1 cellular context compared by ENCODE assay signal in genomic region chr12:25194211-25194610, GRCh38.
TF ChIP-seq lines count a peak whose summit lies in the region.

No MANE protein-coding gene starts in this region.

TF ChIP-seq in SK-N-SH, 30 proteins besides CTCF, POLR2A, EP300 and RAD21 (continued from another document):
- TF ChIP-seq, protein P1, sequence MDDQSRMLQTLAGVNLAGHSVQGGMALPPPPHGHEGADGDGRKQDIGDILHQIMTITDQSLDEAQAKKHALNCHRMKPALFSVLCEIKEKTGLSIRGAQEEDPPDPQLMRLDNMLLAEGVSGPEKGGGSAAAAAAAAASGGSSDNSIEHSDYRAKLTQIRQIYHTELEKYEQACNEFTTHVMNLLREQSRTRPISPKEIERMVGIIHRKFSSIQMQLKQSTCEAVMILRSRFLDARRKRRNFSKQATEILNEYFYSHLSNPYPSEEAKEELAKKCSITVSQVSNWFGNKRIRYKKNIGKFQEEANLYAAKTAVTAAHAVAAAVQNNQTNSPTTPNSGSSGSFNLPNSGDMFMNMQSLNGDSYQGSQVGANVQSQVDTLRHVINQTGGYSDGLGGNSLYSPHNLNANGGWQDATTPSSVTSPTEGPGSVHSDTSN (IDR thresholded peaks at IDR 0.05): no peak
- TF ChIP-seq IRF3 (IDR thresholded peaks at IDR 0.05; ENCODE audit: low read depth, low read length) (no peak), FOXM1 (IDR thresholded peaks at IDR 0.05; ENCODE audit: low read depth) (no peak), YY1 (IDR thresholded peaks at IDR 0.05; ENCODE audit: low read depth) (no peak)
TF ChIP-seq in SK-N-SH: peak in this region for 0.
